24 cellular contexts compared by ENCODE assay signal in genomic region chr11:117392001-117392690, GRCh38.
"Had no signal": no experiment of that assay in that cellular context is flagged by ENCODE, and none has a peak within 500 bp of the region (broad histone marks: within the 10 kb centered on the region; RNA-seq: fewer than 3 reads in every experiment).

No MANE protein-coding gene starts in this region.

- DNase-seq: activated CD4-positive, alpha-beta T cell treated with anti-CD3 and anti-CD28 coated beads for 4 hours; activated CD8-positive, alpha-beta memory T cell treated with anti-CD3 and anti-CD28 coated beads, Interleukin-2, amount 50 U/mL, for 48 hours; activated CD8-positive, alpha-beta T cell treated with anti-CD3 and anti-CD28 coated beads, Interleukin-2, amount 10 ng/mL, durations not matched to agents 7 days and 5 days; activated effector memory CD4-positive, alpha-beta T cell treated with anti-CD3 and anti-CD28 coated beads, Interleukin-2, amount 50 U/mL, for 16 hours; activated naive CD4-positive, alpha-beta T cell treated with anti-CD3 and anti-CD28 coated beads, Interleukin-2, amount 50 U/mL, for 16 hours; activated naive CD8-positive, alpha-beta T cell treated with anti-CD3 and anti-CD28 coated beads, Interleukin-2, amount 10 ng/mL, durations not matched to agents 7 days and 5 days; activated T-cell treated with anti-CD3 and anti-CD28 coated beads, Interleukin-2, amount 50 U/mL, for 1 hour; adrenal gland; anterior cingulate cortex; caudate nucleus; IMR-90; KBM-7; NCI-H1092; NCI-H1417; NCI-H1694; NCI-H2029; NCI-H345; NCI-H510A; NCI-H526 treated with DMSO at 0.1 percent for 48 hours; NCI-H82; NK-92 treated with Interleukin-12 subunit alpha and Interleukin-12 subunit beta, amount 100 ng/mL, for 24 hours; PC-3; SHP77 treated with DMSO at 0.1 percent for 48 hours had no signal

- H3K27ac ChIP-seq: adrenal gland had no signal

- H3K4me3 ChIP-seq: adrenal gland had no signal

- ATAC-seq: activated CD4-positive, CD25-positive, alpha-beta regulatory T cell treated with anti-CD3 and anti-CD28 coated beads, Interleukin-2, amount 50 U/mL, for 24 hours; activated CD8-positive, alpha-beta T cell treated with anti-CD3 and anti-CD28 coated beads, Interleukin-2, amount 10 ng/mL, durations not matched to agents 7 days and 5 days; PC-3 had no signal

- H3K27me3 ChIP-seq: adrenal gland had no signal

- H3K4me1 ChIP-seq: adrenal gland had no signal

- H3K9me3 ChIP-seq: adrenal gland had no signal
